In the genomic region with DNA sequence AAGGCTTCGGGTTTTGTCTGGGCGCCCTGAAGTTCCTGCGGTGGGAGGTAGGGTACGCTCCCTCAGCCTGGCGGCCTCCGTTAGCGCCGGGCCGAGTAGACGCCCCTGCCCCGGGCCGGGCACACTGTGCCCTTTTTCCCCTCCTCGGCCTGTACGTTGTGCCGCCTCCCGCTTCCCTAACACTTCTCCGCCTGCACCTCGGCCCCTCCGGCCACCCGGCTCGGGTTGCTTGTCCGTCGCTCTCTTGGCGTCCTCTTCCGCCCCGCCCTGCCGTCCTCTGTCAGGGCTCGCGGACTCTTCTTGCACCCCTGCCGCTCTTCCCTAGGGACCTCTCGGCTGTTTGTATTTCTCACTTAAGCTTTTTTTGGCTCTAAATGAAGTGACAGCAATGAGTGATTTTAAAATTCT, we compare ENCODE assay signal across 8 cellular contexts. TPM values are rescaled to one million over a fixed set of nuclear protein-coding genes. Genes with fewer than 3 reads are reported as not detected.
DNase-seq lines count a peak whose midpoint lies in the region; ATAC-seq and TF ChIP-seq lines count a peak whose summit lies in the region.

No MANE protein-coding gene starts in this region.

- H3K36me3 ChIP-seq in BE2C, result no peaks in the 10 kb centered on the region

- H3K4me1 ChIP-seq in BE2C, result peaks cover 3% of the 10 kb centered on the region; the same call in 1 of the 2 replicates

- intact Hi-C loops in posterior vena cava (cut with DNase I), result no loop called here

- 0 out of 2 replicates have a peak, but pooled peaks have one; percentile 7 for TF ChIP-seq CTCF in BE2C (IDR thresholded peaks at IDR 0.05; ENCODE audit: low read depth, low read length)
- TF ChIP-seq CTCF in GM13976 (IDR thresholded peaks at IDR 0.05; ENCODE audit: borderline replicate concordance, control extremely low read depth, extremely low read depth, insufficient read depth, missing control alignments), result no peak

- no peaks in the 10 kb centered on the region for H3K27me3 ChIP-seq in BE2C

- ATAC-seq in HG02759 (IDR thresholded peaks at IDR 0.05; ENCODE audit: unreplicated experiment), result peak; percentile 60

- peak; percentile 79 for DNase-seq in BE2C
- DNase-seq in GM13976 (ENCODE audit: low spot score), result peak; percentile 76
- peak; percentile 45 for DNase-seq in NCI-H1105 (lab: John Stamatoyannopoulos, UW)
- DNase-seq in activated CD4-positive, CD25-positive, alpha-beta regulatory T cell treated with anti-CD3 and anti-CD28 coated beads, Interleukin-2, amount 50 U/mL, for 16 hours (ENCODE audit: low read depth, low spot score), result peak; percentile 4
- peak; percentile 67 for DNase-seq in glomerular visceral epithelial cell (ENCODE audit: extremely low spot score)
- DNase-seq in posterior vena cava (ENCODE audit: low spot score), result peak; percentile 87
- no peak for DNase-seq in mucosa of gallbladder (ENCODE audit: low spot score)

- no peaks in the 10 kb centered on the region for H3K9me3 ChIP-seq in BE2C

- in situ Hi-C loops in GM13976 (cut with MboI; ENCODE audit: low sequenced_read_pairs, unreplicated experiment), result no loop called here

- peak overlapping the region; percentile 80 for H3K4me3 ChIP-seq in BE2C (ENCODE audit: low read depth, low read length)

RNA-seq across cellular contexts. Expression of gene KNL1, which starts 0.4 kb away (rescaled TPM):
- 3.6 TPM for polyA plus RNA-seq in BE2C (2012; ENCODE audit: insufficient read depth, insufficient read length, low read depth)
- under 1 TPM; 0.52 to 0.79 TPM for total RNA-seq in posterior vena cava
- 2.3 TPM for total RNA-seq in mucosa of gallbladder

RNA-seq across cellular contexts. Expression of gene RPUSD2, which starts 25.3 kb away (rescaled TPM):
- polyA plus RNA-seq in BE2C (2012; ENCODE audit: insufficient read depth, insufficient read length, low read depth), result 49.5 TPM
- 1 to 10 TPM; 5.0 to 6.8 TPM for total RNA-seq in posterior vena cava
- total RNA-seq in mucosa of gallbladder, result 8.1 TPM

RNA-seq across cellular contexts. Expression of gene CCDC32, which starts 29.6 kb away (rescaled TPM):
- 20.3 TPM for polyA plus RNA-seq in BE2C (2012; ENCODE audit: insufficient read depth, insufficient read length, low read depth)
- 10 to 100 TPM; 27.0 to 31.1 TPM for total RNA-seq in posterior vena cava
- total RNA-seq in mucosa of gallbladder, result 33.0 TPM
